1 cellular context compared by ENCODE assay signal in the genomic region with DNA sequence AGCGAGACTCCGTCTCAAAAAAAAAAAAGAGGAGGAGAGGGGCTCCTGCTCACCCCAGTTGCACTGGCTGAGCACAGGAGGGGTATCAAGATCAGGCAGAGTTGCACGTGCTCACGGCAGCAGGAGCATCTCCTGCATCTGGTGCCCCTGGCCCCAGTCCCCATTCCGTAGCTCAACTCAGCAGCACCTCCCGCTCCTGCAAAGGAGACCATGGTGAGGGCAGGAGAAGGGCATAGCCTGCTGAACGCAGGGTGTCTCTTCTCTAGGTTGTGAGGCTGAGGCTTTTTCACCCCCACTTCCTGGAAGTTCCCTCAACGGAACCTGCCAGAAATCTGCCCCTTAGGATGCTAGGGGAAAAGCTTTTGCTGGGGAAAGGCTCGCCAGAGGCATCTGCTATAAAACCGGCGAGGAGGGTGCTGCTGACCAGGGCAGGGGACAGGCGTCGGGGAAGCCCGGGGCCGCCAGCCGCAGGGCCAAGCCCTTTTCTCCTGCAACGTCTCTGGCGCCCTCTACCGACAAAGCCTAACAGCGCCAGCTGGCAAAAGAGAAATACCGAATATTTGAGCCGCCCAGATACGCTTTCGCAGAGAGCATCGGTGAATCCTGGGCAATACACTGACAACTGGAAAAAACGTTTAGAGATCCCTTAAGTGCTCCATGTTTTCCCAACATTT.
TF ChIP-seq lines count a peak whose summit lies in the region.

No MANE protein-coding gene starts in this region.

TF ChIP-seq in HepG2, 621 proteins besides CTCF, POLR2A, EP300 and RAD21 (continued from another document and continues in another):
- TF ChIP-seq HNRNPL (IDR thresholded peaks at IDR 0.05; ENCODE audit: low read depth, low read length) (0 out of 2 replicates have a peak, but pooled peaks have one; percentile 47), YEATS2 (CRISPR knock-in tag; IDR thresholded peaks at IDR 0.05; ENCODE audit: borderline replicate concordance) (0 out of 2 replicates have a peak, but pooled peaks have one; percentile 64), SSRP1 (CRISPR knock-in tag; IDR thresholded peaks at IDR 0.05) (0 out of 2 replicates have a peak, but pooled peaks have one; percentile 35), MATR3 (CRISPR knock-in tag; IDR thresholded peaks at IDR 0.05) (no peak), ZNF570 (CRISPR knock-in tag; IDR thresholded peaks at IDR 0.05; ENCODE audit: borderline replicate concordance) (no peak), YY1 (IDR thresholded peaks at IDR 0.05; ENCODE audit: insufficient read depth, insufficient replicate concordance, low read depth, low read length) (peak; percentile 39), CAMTA2 (CRISPR knock-in tag; IDR thresholded peaks at IDR 0.05; ENCODE audit: borderline replicate concordance) (no peak), ZNF790 (CRISPR knock-in tag; IDR thresholded peaks at IDR 0.05; ENCODE audit: borderline replicate concordance) (no peak), LCORL (IDR thresholded peaks at IDR 0.05) (no peak), LCORL (CRISPR knock-in tag; IDR thresholded peaks at IDR 0.05) (peak; percentile 73), FOSL2 (CRISPR knock-in tag; IDR thresholded peaks at IDR 0.05) (peak; percentile 32; the same call in 1 of the 2 replicates), ZNF180 (CRISPR knock-in tag; IDR thresholded peaks at IDR 0.05; ENCODE audit: borderline replicate concordance, low read depth) (no peak), KLF15 (CRISPR knock-in tag; IDR thresholded peaks at IDR 0.05; ENCODE audit: borderline replicate concordance) (no peak), MAFG (CRISPR knock-in tag; IDR thresholded peaks at IDR 0.05) (no peak), SOX5 (CRISPR knock-in tag; IDR thresholded peaks at IDR 0.05; ENCODE audit: borderline replicate concordance) (0 out of 2 replicates have a peak, but pooled peaks have one; percentile 23), ZFAT (CRISPR knock-in tag; conservative IDR thresholded peaks at IDR 0.05) (no peak), HDAC1 (CRISPR knock-in tag; IDR thresholded peaks at IDR 0.05) (peak; percentile 23; the same call in 1 of the 2 replicates), RBM39 (IDR thresholded peaks at IDR 0.05; ENCODE audit: low read depth, low read length, poor library complexity, severe bottlenecking) (peak; percentile 24), THAP11 (CRISPR knock-in tag; IDR thresholded peaks at IDR 0.05) (peak; percentile 49; the same call in 1 of the 2 replicates)
- TF ChIP-seq, protein P1, sequence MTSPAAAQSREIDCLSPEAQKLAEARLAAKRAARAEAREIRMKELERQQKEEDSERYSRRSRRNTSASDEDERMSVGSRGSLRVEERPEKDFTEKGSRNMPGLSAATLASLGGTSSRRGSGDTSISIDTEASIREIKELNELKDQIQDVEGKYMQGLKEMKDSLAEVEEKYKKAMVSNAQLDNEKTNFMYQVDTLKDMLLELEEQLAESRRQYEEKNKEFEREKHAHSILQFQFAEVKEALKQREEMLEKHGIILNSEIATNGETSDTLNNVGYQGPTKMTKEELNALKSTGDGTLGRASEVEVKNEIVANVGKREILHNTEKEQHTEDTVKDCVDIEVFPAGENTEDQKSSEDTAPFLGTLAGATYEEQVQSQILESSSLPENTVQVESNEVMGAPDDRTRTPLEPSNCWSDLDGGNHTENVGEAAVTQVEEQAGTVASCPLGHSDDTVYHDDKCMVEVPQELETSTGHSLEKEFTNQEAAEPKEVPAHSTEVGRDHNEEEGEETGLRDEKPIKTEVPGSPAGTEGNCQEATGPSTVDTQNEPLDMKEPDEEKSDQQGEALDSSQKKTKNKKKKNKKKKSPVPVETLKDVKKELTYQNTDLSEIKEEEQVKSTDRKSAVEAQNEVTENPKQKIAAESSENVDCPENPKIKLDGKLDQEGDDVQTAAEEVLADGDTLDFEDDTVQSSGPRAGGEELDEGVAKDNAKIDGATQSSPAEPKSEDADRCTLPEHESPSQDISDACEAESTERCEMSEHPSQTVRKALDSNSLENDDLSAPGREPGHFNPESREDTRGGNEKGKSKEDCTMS (CRISPR knock-in tag; conservative IDR thresholded peaks at IDR 0.05): no peak
- TF ChIP-seq, protein P2, sequence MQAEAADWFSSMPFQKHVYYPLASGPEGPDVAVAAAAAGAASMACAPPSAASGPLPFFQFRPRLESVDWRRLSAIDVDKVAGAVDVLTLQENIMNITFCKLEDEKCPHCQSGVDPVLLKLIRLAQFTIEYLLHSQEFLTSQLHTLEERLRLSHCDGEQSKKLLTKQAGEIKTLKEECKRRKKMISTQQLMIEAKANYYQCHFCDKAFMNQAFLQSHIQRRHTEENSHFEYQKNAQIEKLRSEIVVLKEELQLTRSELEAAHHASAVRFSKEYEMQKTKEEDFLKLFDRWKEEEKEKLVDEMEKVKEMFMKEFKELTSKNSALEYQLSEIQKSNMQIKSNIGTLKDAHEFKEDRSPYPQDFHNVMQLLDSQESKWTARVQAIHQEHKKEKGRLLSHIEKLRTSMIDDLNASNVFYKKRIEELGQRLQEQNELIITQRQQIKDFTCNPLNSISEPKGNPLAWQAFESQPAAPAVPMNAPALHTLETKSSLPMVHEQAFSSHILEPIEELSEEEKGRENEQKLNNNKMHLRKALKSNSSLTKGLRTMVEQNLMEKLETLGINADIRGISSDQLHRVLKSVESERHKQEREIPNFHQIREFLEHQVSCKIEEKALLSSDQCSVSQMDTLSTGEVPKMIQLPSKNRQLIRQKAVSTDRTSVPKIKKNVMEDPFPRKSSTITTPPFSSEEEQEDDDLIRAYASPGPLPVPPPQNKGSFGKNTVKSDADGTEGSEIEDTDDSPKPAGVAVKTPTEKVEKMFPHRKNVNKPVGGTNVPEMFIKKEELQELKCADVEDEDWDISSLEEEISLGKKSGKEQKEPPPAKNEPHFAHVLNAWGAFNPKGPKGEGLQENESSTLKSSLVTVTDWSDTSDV (CRISPR knock-in tag; IDR thresholded peaks at IDR 0.05): 0 out of 2 replicates have a peak, but pooled peaks have one; percentile 67
- TF ChIP-seq, protein P3, sequence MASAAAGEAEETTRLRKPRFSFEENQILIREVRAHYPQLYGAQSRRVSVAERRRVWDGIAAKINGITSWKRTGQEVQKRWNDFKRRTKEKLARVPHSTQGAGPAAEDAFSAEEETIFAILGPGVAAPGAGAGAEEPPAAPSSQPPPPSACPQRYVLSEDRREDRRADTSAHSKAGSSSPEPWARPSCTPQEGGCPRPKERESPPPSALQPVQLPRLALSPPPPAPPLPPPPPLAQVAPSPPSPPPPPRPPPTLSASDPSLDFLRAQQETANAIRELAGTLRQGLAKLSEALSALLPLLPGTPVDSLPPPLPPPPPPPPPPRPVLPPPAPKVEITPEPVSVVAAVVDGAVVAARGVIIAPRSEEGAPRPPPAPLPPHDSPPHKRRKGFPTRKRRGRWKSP (CRISPR knock-in tag; IDR thresholded peaks at IDR 0.05): no peak
- TF ChIP-seq, protein P4, sequence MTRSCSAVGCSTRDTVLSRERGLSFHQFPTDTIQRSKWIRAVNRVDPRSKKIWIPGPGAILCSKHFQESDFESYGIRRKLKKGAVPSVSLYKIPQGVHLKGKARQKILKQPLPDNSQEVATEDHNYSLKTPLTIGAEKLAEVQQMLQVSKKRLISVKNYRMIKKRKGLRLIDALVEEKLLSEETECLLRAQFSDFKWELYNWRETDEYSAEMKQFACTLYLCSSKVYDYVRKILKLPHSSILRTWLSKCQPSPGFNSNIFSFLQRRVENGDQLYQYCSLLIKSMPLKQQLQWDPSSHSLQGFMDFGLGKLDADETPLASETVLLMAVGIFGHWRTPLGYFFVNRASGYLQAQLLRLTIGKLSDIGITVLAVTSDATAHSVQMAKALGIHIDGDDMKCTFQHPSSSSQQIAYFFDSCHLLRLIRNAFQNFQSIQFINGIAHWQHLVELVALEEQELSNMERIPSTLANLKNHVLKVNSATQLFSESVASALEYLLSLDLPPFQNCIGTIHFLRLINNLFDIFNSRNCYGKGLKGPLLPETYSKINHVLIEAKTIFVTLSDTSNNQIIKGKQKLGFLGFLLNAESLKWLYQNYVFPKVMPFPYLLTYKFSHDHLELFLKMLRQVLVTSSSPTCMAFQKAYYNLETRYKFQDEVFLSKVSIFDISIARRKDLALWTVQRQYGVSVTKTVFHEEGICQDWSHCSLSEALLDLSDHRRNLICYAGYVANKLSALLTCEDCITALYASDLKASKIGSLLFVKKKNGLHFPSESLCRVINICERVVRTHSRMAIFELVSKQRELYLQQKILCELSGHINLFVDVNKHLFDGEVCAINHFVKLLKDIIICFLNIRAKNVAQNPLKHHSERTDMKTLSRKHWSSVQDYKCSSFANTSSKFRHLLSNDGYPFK (CRISPR knock-in tag; IDR thresholded peaks at IDR 0.05; ENCODE audit: borderline replicate concordance): peak; percentile 22; the same call in 1 of the 2 replicates
- TF ChIP-seq, protein P5, sequence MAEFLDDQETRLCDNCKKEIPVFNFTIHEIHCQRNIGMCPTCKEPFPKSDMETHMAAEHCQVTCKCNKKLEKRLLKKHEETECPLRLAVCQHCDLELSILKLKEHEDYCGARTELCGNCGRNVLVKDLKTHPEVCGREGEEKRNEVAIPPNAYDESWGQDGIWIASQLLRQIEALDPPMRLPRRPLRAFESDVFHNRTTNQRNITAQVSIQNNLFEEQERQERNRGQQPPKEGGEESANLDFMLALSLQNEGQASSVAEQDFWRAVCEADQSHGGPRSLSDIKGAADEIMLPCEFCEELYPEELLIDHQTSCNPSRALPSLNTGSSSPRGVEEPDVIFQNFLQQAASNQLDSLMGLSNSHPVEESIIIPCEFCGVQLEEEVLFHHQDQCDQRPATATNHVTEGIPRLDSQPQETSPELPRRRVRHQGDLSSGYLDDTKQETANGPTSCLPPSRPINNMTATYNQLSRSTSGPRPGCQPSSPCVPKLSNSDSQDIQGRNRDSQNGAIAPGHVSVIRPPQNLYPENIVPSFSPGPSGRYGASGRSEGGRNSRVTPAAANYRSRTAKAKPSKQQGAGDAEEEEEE (CRISPR knock-in tag; IDR thresholded peaks at IDR 0.05; ENCODE audit: borderline replicate concordance): no peak
- TF ChIP-seq, protein P6, sequence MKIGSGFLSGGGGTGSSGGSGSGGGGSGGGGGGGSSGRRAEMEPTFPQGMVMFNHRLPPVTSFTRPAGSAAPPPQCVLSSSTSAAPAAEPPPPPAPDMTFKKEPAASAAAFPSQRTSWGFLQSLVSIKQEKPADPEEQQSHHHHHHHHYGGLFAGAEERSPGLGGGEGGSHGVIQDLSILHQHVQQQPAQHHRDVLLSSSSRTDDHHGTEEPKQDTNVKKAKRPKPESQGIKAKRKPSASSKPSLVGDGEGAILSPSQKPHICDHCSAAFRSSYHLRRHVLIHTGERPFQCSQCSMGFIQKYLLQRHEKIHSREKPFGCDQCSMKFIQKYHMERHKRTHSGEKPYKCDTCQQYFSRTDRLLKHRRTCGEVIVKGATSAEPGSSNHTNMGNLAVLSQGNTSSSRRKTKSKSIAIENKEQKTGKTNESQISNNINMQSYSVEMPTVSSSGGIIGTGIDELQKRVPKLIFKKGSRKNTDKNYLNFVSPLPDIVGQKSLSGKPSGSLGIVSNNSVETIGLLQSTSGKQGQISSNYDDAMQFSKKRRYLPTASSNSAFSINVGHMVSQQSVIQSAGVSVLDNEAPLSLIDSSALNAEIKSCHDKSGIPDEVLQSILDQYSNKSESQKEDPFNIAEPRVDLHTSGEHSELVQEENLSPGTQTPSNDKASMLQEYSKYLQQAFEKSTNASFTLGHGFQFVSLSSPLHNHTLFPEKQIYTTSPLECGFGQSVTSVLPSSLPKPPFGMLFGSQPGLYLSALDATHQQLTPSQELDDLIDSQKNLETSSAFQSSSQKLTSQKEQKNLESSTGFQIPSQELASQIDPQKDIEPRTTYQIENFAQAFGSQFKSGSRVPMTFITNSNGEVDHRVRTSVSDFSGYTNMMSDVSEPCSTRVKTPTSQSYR (CRISPR knock-in tag; IDR thresholded peaks at IDR 0.05; ENCODE audit: borderline replicate concordance): no peak
- TF ChIP-seq, protein P7, sequence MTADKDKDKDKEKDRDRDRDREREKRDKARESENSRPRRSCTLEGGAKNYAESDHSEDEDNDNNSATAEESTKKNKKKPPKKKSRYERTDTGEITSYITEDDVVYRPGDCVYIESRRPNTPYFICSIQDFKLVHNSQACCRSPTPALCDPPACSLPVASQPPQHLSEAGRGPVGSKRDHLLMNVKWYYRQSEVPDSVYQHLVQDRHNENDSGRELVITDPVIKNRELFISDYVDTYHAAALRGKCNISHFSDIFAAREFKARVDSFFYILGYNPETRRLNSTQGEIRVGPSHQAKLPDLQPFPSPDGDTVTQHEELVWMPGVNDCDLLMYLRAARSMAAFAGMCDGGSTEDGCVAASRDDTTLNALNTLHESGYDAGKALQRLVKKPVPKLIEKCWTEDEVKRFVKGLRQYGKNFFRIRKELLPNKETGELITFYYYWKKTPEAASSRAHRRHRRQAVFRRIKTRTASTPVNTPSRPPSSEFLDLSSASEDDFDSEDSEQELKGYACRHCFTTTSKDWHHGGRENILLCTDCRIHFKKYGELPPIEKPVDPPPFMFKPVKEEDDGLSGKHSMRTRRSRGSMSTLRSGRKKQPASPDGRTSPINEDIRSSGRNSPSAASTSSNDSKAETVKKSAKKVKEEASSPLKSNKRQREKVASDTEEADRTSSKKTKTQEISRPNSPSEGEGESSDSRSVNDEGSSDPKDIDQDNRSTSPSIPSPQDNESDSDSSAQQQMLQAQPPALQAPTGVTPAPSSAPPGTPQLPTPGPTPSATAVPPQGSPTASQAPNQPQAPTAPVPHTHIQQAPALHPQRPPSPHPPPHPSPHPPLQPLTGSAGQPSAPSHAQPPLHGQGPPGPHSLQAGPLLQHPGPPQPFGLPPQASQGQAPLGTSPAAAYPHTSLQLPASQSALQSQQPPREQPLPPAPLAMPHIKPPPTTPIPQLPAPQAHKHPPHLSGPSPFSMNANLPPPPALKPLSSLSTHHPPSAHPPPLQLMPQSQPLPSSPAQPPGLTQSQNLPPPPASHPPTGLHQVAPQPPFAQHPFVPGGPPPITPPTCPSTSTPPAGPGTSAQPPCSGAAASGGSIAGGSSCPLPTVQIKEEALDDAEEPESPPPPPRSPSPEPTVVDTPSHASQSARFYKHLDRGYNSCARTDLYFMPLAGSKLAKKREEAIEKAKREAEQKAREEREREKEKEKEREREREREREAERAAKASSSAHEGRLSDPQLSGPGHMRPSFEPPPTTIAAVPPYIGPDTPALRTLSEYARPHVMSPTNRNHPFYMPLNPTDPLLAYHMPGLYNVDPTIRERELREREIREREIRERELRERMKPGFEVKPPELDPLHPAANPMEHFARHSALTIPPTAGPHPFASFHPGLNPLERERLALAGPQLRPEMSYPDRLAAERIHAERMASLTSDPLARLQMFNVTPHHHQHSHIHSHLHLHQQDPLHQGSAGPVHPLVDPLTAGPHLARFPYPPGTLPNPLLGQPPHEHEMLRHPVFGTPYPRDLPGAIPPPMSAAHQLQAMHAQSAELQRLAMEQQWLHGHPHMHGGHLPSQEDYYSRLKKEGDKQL (CRISPR knock-in tag; IDR thresholded peaks at IDR 0.05; ENCODE audit: low read depth): no peak
- TF ChIP-seq, protein P8, sequence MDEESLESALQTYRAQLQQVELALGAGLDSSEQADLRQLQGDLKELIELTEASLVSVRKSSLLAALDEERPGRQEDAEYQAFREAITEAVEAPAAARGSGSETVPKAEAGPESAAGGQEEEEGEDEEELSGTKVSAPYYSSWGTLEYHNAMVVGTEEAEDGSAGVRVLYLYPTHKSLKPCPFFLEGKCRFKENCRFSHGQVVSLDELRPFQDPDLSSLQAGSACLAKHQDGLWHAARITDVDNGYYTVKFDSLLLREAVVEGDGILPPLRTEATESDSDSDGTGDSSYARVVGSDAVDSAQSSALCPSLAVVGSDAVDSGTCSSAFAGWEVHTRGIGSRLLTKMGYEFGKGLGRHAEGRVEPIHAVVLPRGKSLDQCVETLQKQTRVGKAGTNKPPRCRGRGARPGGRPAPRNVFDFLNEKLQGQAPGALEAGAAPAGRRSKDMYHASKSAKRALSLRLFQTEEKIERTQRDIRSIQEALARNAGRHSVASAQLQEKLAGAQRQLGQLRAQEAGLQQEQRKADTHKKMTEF (CRISPR knock-in tag; IDR thresholded peaks at IDR 0.05): peak; percentile 46; the same call in 1 of the 2 replicates
